Comparison of ENCODE assay signal across 11 cellular contexts in genomic region chr6:156917213-156917612, GRCh38.
DNase-seq lines count a peak whose midpoint lies in the region; ATAC-seq and TF ChIP-seq lines count a peak whose summit lies in the region.
"Had no signal": no experiment of that assay in that cellular context is flagged by ENCODE, and none has a peak within 500 bp of the region (broad histone marks: within the 10 kb centered on the region; RNA-seq: fewer than 3 reads in every experiment).

No MANE protein-coding gene starts in this region.

- intact Hi-C loops in naive thymus-derived CD4-positive, alpha-beta T cell (cut with micrococcal nuclease): no loop called here
- intact Hi-C loops in tibial artery (cut with DNase I; ENCODE audit: low total_unique reads) (no loop called here), lower leg skin (cut with DNase I; ENCODE audit: low total_unique reads) (no loop called here)

- H3K4me1 Mint-ChIP-seq in GM23338 (peaks cover 67% of the 10 kb centered on the region), progenitor cell of endocrine pancreas (ENCODE audit: low read depth) (peaks cover 3% of the 10 kb centered on the region)
- H3K4me1 Mint-ChIP-seq in naive thymus-derived CD4-positive, alpha-beta T cell: peaks cover 28 to 81% (median 75%) of the 10 kb centered on the region in 7 donors

- no peaks in the 10 kb centered on the region for H3F3A ChIP-seq in GM23338 (replicated peaks; ENCODE audit: low read depth)

- H3K36me3 ChIP-seq in GM23338 (ENCODE audit: insufficient read depth): no peaks in the 10 kb centered on the region
- H3K36me3 ChIP-seq in naive thymus-derived CD4-positive, alpha-beta T cell (ENCODE audit: control insufficient read depth in 2 of 3, insufficient read depth in 3 of 3, low read length in 3 of 3): no peaks in the 10 kb centered on the region
- H3K36me3 ChIP-seq in tibial artery: no peaks in the 10 kb centered on the region

- peaks cover 3% of the 10 kb centered on the region for H3K36me3 Mint-ChIP-seq in GM23338 (ENCODE audit: low read depth)
- peaks cover 0 to 20% (median 8%) of the 10 kb centered on the region in 5 donors for H3K36me3 Mint-ChIP-seq in naive thymus-derived CD4-positive, alpha-beta T cell
- H3K36me3 Mint-ChIP-seq in progenitor cell of endocrine pancreas (ENCODE audit: insufficient read depth): peaks cover 2% of the 10 kb centered on the region

- TF ChIP-seq CTCF in GM23338 (conservative IDR thresholded peaks at IDR 0.05; ENCODE audit: low read depth in 2 of 2) (no peak), tibial artery (IDR thresholded peaks at IDR 0.05) (no peak), progenitor cell of endocrine pancreas (IDR thresholded peaks at IDR 0.05; ENCODE audit: unreplicated experiment) (no peak), lower leg skin (IDR thresholded peaks at IDR 0.05) (no peak)

- H3K27me3 ChIP-seq in GM23338 (ENCODE audit: insufficient read depth) (no peaks in the 10 kb centered on the region), tibial artery (no peaks in the 10 kb centered on the region)
- no peaks in the 10 kb centered on the region for H3K27me3 ChIP-seq in naive thymus-derived CD4-positive, alpha-beta T cell (ENCODE audit: control insufficient read depth in 2 of 2, insufficient read depth in 2 of 2, low read length in 2 of 2)

- H2AFZ ChIP-seq in GM23338: no peak overlapping the region

- H3K4me1 ChIP-seq in GM23338 (ENCODE audit: insufficient read depth) (peaks cover 42% of the 10 kb centered on the region), tibial artery (peaks cover 0 to 60% (median 17%) of the 10 kb centered on the region in 4 donors)
- H3K4me1 ChIP-seq in naive thymus-derived CD4-positive, alpha-beta T cell (ENCODE audit: control insufficient read depth in 2 of 2, insufficient read depth in 2 of 2, low read length in 2 of 2): peaks cover 4 to 13% of the 10 kb centered on the region in 2 donors

- H3K4me3 Mint-ChIP-seq in GM23338 (no peak overlapping the region), progenitor cell of endocrine pancreas (ENCODE audit: low read depth) (no peak overlapping the region)
- H3K4me3 Mint-ChIP-seq in naive thymus-derived CD4-positive, alpha-beta T cell: peak overlapping the region in 4 of 10 donors; percentile 4 to 11 (median 6)
- H3K4me3 Mint-ChIP-seq: activated CD4-positive, alpha-beta memory T cell treated with anti-CD3 and anti-CD28 coated beads for 36 hours had no signal

- no peaks in the 10 kb centered on the region for H3K9me2 ChIP-seq in GM23338 (ENCODE audit: insufficient read depth)

- H4K20me1 ChIP-seq in GM23338 (replicated peaks; ENCODE audit: insufficient read depth): no peaks in the 10 kb centered on the region

- ATAC-seq in GM18517 (IDR thresholded peaks at IDR 0.05; ENCODE audit: unreplicated experiment) (peak; percentile 68), GM23338 (no peak; the same call in 2 of the 3 replicates), HG03520 (IDR thresholded peaks at IDR 0.05; ENCODE audit: unreplicated experiment) (peak; percentile 57)
- no peak for ATAC-seq in naive thymus-derived CD4-positive, alpha-beta T cell
- ATAC-seq: PC-3 had no signal

- H3K27me3 Mint-ChIP-seq in GM23338 (ENCODE audit: insufficient read depth, low read depth, poor library complexity) (peaks cover 10% of the 10 kb centered on the region), progenitor cell of endocrine pancreas (no peaks in the 10 kb centered on the region)
- no peaks in the 10 kb centered on the region for H3K27me3 Mint-ChIP-seq in naive thymus-derived CD4-positive, alpha-beta T cell
- H3K27me3 Mint-ChIP-seq: activated CD4-positive, alpha-beta memory T cell treated with anti-CD3 and anti-CD28 coated beads for 36 hours had no signal

- H3K27ac ChIP-seq in GM23338 (ENCODE audit: low read depth) (no peak overlapping the region), tibial artery (no peak overlapping the region)
- H3K27ac ChIP-seq in naive thymus-derived CD4-positive, alpha-beta T cell (ENCODE audit: low read depth, low read length): no peak overlapping the region

- H3K4me2 ChIP-seq in GM23338: no peak overlapping the region

- H3K79me2 ChIP-seq in GM23338 (replicated peaks; ENCODE audit: insufficient read depth): peaks cover 75% of the 10 kb centered on the region

- H3K4me3 ChIP-seq in GM23338: no peak overlapping the region
- no peak overlapping the region for H3K4me3 ChIP-seq in naive thymus-derived CD4-positive, alpha-beta T cell (ENCODE audit: low read length)
- H3K4me3 ChIP-seq in tibial artery: no peak overlapping the region
- H3K4me3 ChIP-seq in lower leg skin (ENCODE audit: low read depth, poor library complexity, severe bottlenecking): no peak overlapping the region

- H3K9me3 ChIP-seq in naive thymus-derived CD4-positive, alpha-beta T cell (ENCODE audit: control insufficient read depth in 2 of 3, low read length in 3 of 3): no peaks in the 10 kb centered on the region
- H3K9me3 ChIP-seq in tibial artery: no peaks in the 10 kb centered on the region

- H3K9me3 Mint-ChIP-seq in GM23338 (no peaks in the 10 kb centered on the region), progenitor cell of endocrine pancreas (ENCODE audit: low read depth) (no peaks in the 10 kb centered on the region)
- H3K9me3 Mint-ChIP-seq in naive thymus-derived CD4-positive, alpha-beta T cell: no peaks in the 10 kb centered on the region
- H3K9me3 Mint-ChIP-seq: activated CD4-positive, alpha-beta memory T cell treated with anti-CD3 and anti-CD28 coated beads for 36 hours had no signal

- WGBS in lower leg skin, 2 donors: 83 to 84% methylated on average over 5 of the region's 5 CpGs

- CTCF ChIA-PET in naive thymus-derived CD4-positive, alpha-beta T cell (lab: Charles Lee): no interaction called here

- H3K27ac Mint-ChIP-seq in GM23338 (peak overlapping the region; percentile 4), progenitor cell of endocrine pancreas (no peak overlapping the region)
- peak overlapping the region in 5 of 9 donors; percentile 15 to 82 (median 41) for H3K27ac Mint-ChIP-seq in naive thymus-derived CD4-positive, alpha-beta T cell
- H3K27ac Mint-ChIP-seq: activated CD4-positive, alpha-beta memory T cell treated with anti-CD3 and anti-CD28 coated beads for 36 hours had no signal

- no peak for TF ChIP-seq POLR2A in lower leg skin (IDR thresholded peaks at IDR 0.05)

- POLR2A ChIA-PET in naive thymus-derived CD4-positive, alpha-beta T cell (lab: Charles Lee): no interaction called here

- no peak for DNase-seq in GM23338 (ENCODE audit: low spot score)
- DNase-seq in naive thymus-derived CD4-positive, alpha-beta T cell: no peak
- DNase-seq in tibial artery: no peak
- no peak for DNase-seq in progenitor cell of endocrine pancreas (ENCODE audit: low spot score, unreplicated experiment)
- no peak for DNase-seq in lower leg skin (ENCODE audit: low spot score in 2 of 2)
- DNase-seq in activated CD8-positive, alpha-beta memory T cell treated with anti-CD3 and anti-CD28 coated beads for 24 hours: no peak
- DNase-seq: activated CD4-positive, alpha-beta memory T cell treated with anti-CD3 and anti-CD28 coated beads for 36 hours; H7; PC-3 had no signal

Comparison
In these comparisons a context has a peak if more than half of its experiments do, and no peak if none do; other contexts are left out.
1. ATAC-seq: peak in GM18517 (single experiment) and HG03520 (single experiment); none in GM23338 (single experiment) and naive thymus-derived CD4-positive, alpha-beta T cell (single experiment).